ENCODE assay signal across 23 cellular contexts in the genomic region with DNA sequence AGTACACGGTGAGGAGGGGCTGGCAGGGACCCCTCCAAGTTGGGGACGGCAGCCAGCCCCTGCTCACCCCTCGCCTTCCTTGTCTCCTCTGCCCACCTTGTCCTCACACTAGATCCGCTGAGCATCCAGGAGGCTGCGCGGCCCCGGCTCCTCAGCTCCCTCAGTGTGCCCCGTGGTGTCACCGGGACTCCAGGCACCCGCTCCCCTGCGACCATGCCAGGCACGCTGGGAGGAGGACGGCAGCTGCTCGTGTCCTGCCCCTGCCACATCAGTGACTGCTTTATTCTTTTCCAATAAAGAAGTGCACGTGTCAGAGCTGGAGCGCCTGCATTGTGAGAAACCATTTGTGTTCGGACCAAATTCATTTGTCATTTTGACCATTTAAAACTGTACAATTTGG.
"Had no signal": no experiment of that assay in that cellular context is flagged by ENCODE, and none has a peak within 500 bp of the region (broad histone marks: within the 10 kb centered on the region; RNA-seq: fewer than 3 reads in every experiment).

No MANE protein-coding gene starts in this region.

- H3K4me3 Mint-ChIP-seq: immature natural killer cell; naive thymus-derived CD8-positive, alpha-beta T cell; nephron progenitor cell; stimulated activated effector memory CD8-positive, alpha-beta T cell treated with anti-CD3 and anti-CD28 coated beads, Interleukin-12 subunit alpha, Interleukin-12 subunit beta, amount 100 ng/mL, for 72 hours had no signal

- H3K4me1 Mint-ChIP-seq: immature natural killer cell had no signal

- H3K27ac ChIP-seq: left lung, ovary, psoas muscle, sigmoid colon, stomach, transverse colon, upper lobe of right lung, uterus had no signal

- H3K9me3 Mint-ChIP-seq: immature natural killer cell; naive thymus-derived CD8-positive, alpha-beta T cell; stimulated activated effector memory CD8-positive, alpha-beta T cell treated with anti-CD3 and anti-CD28 coated beads, Interleukin-12 subunit alpha, Interleukin-12 subunit beta, amount 100 ng/mL, for 72 hours had no signal

- H3K27me3 Mint-ChIP-seq: naive thymus-derived CD8-positive, alpha-beta T cell had no signal

- FAIRE-seq: frontal cortex had no signal

- H3K36me3 Mint-ChIP-seq: immature natural killer cell had no signal

- H3K36me3 ChIP-seq: ovary, transverse colon, uterus had no signal

- H3K27ac Mint-ChIP-seq: immature natural killer cell; naive thymus-derived CD8-positive, alpha-beta T cell; stimulated activated effector memory CD8-positive, alpha-beta T cell treated with anti-CD3 and anti-CD28 coated beads, Interleukin-12 subunit alpha, Interleukin-12 subunit beta, amount 100 ng/mL, for 72 hours had no signal

- H3K27me3 ChIP-seq: left lung, ovary, sigmoid colon, stomach, transverse colon, upper lobe of right lung, uterus had no signal

- H3K4me3 ChIP-seq: left lung, ovary, psoas muscle, sigmoid colon, stomach, transverse colon, upper lobe of right lung, uterus had no signal

- DNase-seq: cortex of kidney; effector CD4-positive, alpha-beta T cell; immature natural killer cell; islet precursor cell; left lung; mesendoderm; midbrain; nephron progenitor cell; occipital lobe; ovary; psoas muscle; sigmoid colon; stimulated activated CD4-positive, alpha-beta T cell treated with anti-CD3 and anti-CD28 coated beads, Interleukin-2, amount 100 ng/mL, for 24 hours; stimulated activated CD4-positive, alpha-beta T cell treated with anti-CD3 and anti-CD28 coated beads, Interleukin-4, amount 100 ng/mL, for 24 hours; stimulated activated naive CD4-positive, alpha-beta T cell treated with Interleukin-2 at 50 U/mL for 16 hours; stomach; transverse colon; upper lobe of right lung; uterus had no signal

- H3K9me3 ChIP-seq: left lung, ovary, psoas muscle, sigmoid colon, transverse colon, upper lobe of right lung, uterus had no signal

- ATAC-seq: left lung; naive thymus-derived CD8-positive, alpha-beta T cell; psoas muscle; right cardiac atrium; stimulated activated effector memory CD8-positive, alpha-beta T cell treated with anti-CD3 and anti-CD28 coated beads, Interleukin-12 subunit alpha, Interleukin-12 subunit beta, amount 100 ng/mL, for 72 hours; upper lobe of right lung had no signal

- H3K4me1 ChIP-seq: uterus had no signal
